9 cellular contexts compared by ENCODE assay signal in the genomic region with DNA sequence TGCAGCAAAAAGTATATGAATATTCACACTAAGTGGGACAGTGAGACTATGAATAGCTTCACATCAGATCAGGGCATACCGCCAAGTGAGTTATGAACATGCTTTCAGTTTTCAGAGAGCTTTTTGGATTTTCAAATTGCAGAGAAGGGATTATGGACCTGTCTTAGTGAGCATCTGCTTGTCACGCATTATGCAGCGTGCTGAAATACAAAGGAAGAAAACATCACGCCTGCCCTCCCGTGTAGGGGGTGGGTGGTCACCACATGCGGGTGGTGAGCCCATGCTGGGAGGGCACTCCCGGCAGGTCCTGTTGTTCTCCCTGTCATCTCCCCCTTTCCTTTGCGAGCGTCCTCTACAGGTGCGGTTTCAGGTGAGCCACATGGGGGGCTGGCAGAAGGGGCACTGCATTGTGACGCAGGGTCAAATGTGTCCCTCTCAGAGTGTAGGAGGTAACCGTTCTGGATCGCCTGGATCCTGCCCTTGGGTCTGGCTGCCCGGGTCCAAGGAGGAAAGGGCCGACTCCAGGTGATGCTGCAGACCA. TPM values are rescaled to one million over a fixed set of nuclear protein-coding genes. Genes with fewer than 3 reads are reported as not detected.
DNase-seq lines count a peak whose midpoint lies in the region; ATAC-seq, FAIRE-seq and TF ChIP-seq lines count a peak whose summit lies in the region.
"Had no signal": no experiment of that assay in that cellular context is flagged by ENCODE, and none has a peak within 500 bp of the region (broad histone marks: within the 10 kb centered on the region; RNA-seq: fewer than 3 reads in every experiment).

No MANE protein-coding gene starts in this region.

- DNase-seq in G401 (ENCODE audit: low spot score) = peak; percentile 21
- no peak for DNase-seq in H1 (ENCODE audit: low read depth in 1 of 2, low spot score in 2 of 2)
- no peak for DNase-seq in SK-N-SH
- no peak for DNase-seq in GM19240 (ENCODE audit: insufficient read length, low spot score)
- DNase-seq in NCI-H510A (lab: John Stamatoyannopoulos, UW) = no peak
- no peak for DNase-seq in HuH-7 (ENCODE audit: low spot score)
- DNase-seq: occipital lobe had no signal

- H3K23ac ChIP-seq in H1 (ENCODE audit: insufficient read length) = no peak overlapping the region

- no peak for FAIRE-seq in H1 (lab: Jason Lieb, UNC)

- no peak overlapping the region for H3K56ac ChIP-seq in H1 (replicated peaks; ENCODE audit: insufficient read length, low read depth, low read length)

- H3K4me1 ChIP-seq in H1 (replicated peaks in 1 of 4; ENCODE audit: control insufficient read depth in 3 of 4, insufficient read depth in 4 of 4, low read length in 3 of 4) = peaks cover 0 to 10% (median 9%) of the 10 kb centered on the region in 4 experiments; a peak in 5 of 7 replicates
- peaks cover 1 to 18% of the 10 kb centered on the region in 2 experiments; a peak in 3 of 4 replicates for H3K4me1 ChIP-seq in SK-N-SH (ENCODE audit: control insufficient read depth in 1 of 2, insufficient read depth in 2 of 2, low read depth in 1 of 2, low read length in 1 of 2)

- H3K27ac ChIP-seq in H1 (ENCODE audit: low read depth, low read length) = no peak overlapping the region
- no peak overlapping the region for H3K27ac ChIP-seq in SK-N-SH (ENCODE audit: low read depth in 2 of 2, low read length in 1 of 2)

- H3K27me3 ChIP-seq in H1 (replicated peaks in 1 of 4; ENCODE audit: control insufficient read depth in 3 of 4, extremely low read depth in 1 of 4, insufficient read depth in 3 of 4, low read length in 3 of 4) = no peaks in the 10 kb centered on the region
- H3K27me3 ChIP-seq in SK-N-SH (ENCODE audit: insufficient read depth) = no peaks in the 10 kb centered on the region

- H2BK20ac ChIP-seq in H1 (ENCODE audit: low read length) = no peak overlapping the region; the same call in 1 of the 2 replicates

- TF ChIP-seq RAD21 in H1 (IDR thresholded peaks at IDR 0.05 in 1 of 2, conservative IDR thresholded peaks at IDR 0.05 in 1 of 2; ENCODE audit: low read depth in 2 of 2, low read length in 2 of 2) = no peak
- no peak for TF ChIP-seq RAD21 in SK-N-SH (IDR thresholded peaks at IDR 0.05; ENCODE audit: low read length)

- POLR2A ChIA-PET in H1 (lab: Charles Lee; ENCODE audit: partially characterized antibody) (interaction anchor here (1.1 to 1.3 kb wide), 2 partner anchors 10 to 84 kb away, joined by 3 to 4 read pairs; no protein-coding TSS in a partner anchor), SK-N-SH (lab: Yijun Ruan, JAX) (no interaction called here)

- H3K79me1 ChIP-seq in H1 (ENCODE audit: low read depth, low read length) = no peaks in the 10 kb centered on the region; the same call in 1 of the 2 replicates

- H3K18ac ChIP-seq in H1 (ENCODE audit: extremely low read depth, low read length) = no peak overlapping the region

- no peak for TF ChIP-seq CTCF in H1 (IDR thresholded peaks at IDR 0.05; ENCODE audit: control extremely low read depth in 1 of 3, insufficient read depth in 1 of 3, low read depth in 1 of 3, low read length in 3 of 3)
- TF ChIP-seq CTCF in SK-N-SH (IDR thresholded peaks at IDR 0.05) = no peak

- no peak overlapping the region for H3K4ac ChIP-seq in H1 (replicated peaks; ENCODE audit: insufficient read length, low read depth, low read length)

- no peaks in the 10 kb centered on the region for H3K23me2 ChIP-seq in H1 (ENCODE audit: low read depth, low read length)

- H2AFZ ChIP-seq in H1 (ENCODE audit: low read length) = no peak overlapping the region
- H2AFZ ChIP-seq in SK-N-SH (ENCODE audit: low read depth) = no peak overlapping the region

- peak; percentile 25 for ATAC-seq in GM21381 (IDR thresholded peaks at IDR 0.05; ENCODE audit: unreplicated experiment)
- ATAC-seq in HG03442 (IDR thresholded peaks at IDR 0.05; ENCODE audit: unreplicated experiment) = peak; percentile 18

- H2BK5ac ChIP-seq in H1 (ENCODE audit: low read depth, low read length) = no peak overlapping the region

- no peak for TF ChIP-seq POLR2A in H1 (IDR thresholded peaks at IDR 0.05; ENCODE audit: control extremely low read depth in 1 of 2, low read depth in 2 of 2, low read length in 2 of 2)

- in situ Hi-C loops in G401 (cut with HindIII; ENCODE audit: low sequenced_read_pairs) = no loop called here

- H2BK12ac ChIP-seq in H1 (ENCODE audit: low read depth, low read length) = no peak overlapping the region; the same call in 1 of the 2 replicates

- H3F3A ChIP-seq in SK-N-SH (replicated peaks; ENCODE audit: insufficient read depth) = peaks cover 19% of the 10 kb centered on the region

- TF ChIP-seq EP300 in H1 (IDR thresholded peaks at IDR 0.05; ENCODE audit: borderline replicate concordance in 1 of 2, low read depth in 2 of 2, low read length in 2 of 2) = no peak
- no peak for TF ChIP-seq EP300 in SK-N-SH (IDR thresholded peaks at IDR 0.05; ENCODE audit: borderline replicate concordance in 1 of 2, low read depth in 1 of 2, low read length in 1 of 2)

- H3K9ac ChIP-seq in H1 (replicated peaks in 1 of 4; ENCODE audit: extremely low read depth in 1 of 4, low read depth in 3 of 4, low read length in 3 of 4) = no peak overlapping the region
- H3K9ac ChIP-seq in SK-N-SH = no peak overlapping the region

- WGBS in H1 (ENCODE audit: extremely low coverage in 1 of 2, insufficient coverage in 1 of 2, insufficient read length in 1 of 2, insufficient replicate concordance in 2 of 2, low coverage in 1 of 2, low lambda C conversion rate in 2 of 2, missing lambda C conversion rate in 1 of 2), 2 experiments = 86% methylated on average over 12 of the region's 15 CpGs; no CpG with 5 or more reads in 1 of the 2 experiments
- 95% methylated on average over 13 of the region's 15 CpGs for WGBS in SK-N-SH (ENCODE audit: low lambda C conversion rate)

- peaks cover 0 to 8% of the 10 kb centered on the region in 2 experiments; a peak in 2 of 4 replicates for H3K79me2 ChIP-seq in H1 (ENCODE audit: control insufficient read depth in 1 of 2, insufficient read depth in 2 of 2, low read length in 2 of 2)
- peaks cover 91% of the 10 kb centered on the region for H3K79me2 ChIP-seq in SK-N-SH (ENCODE audit: insufficient read depth)

- no peak overlapping the region for H2BK15ac ChIP-seq in H1 (ENCODE audit: low read length)

- H3K9me3 ChIP-seq in H1 (ENCODE audit: insufficient read depth in 2 of 2, low read depth in 1 of 2, low read length in 1 of 2) (no peaks in the 10 kb centered on the region), SK-N-SH (no peaks in the 10 kb centered on the region)

- H4K5ac ChIP-seq in H1 (ENCODE audit: insufficient read length, low read depth, low read length) = no peak overlapping the region

- no peaks in the 10 kb centered on the region for H3K36me3 ChIP-seq in H1 (ENCODE audit: control insufficient read depth in 2 of 4, insufficient read depth in 4 of 4, low read length in 3 of 4)
- no peaks in the 10 kb centered on the region for H3K36me3 ChIP-seq in SK-N-SH (replicated peaks in 1 of 2; ENCODE audit: control insufficient read depth in 1 of 2, insufficient read depth in 2 of 2, low read length in 1 of 2)

- H3K4me2 ChIP-seq in H1 (ENCODE audit: insufficient read depth in 1 of 2, low read depth in 2 of 2, low read length in 2 of 2) (peak overlapping the region in 1 of 2 experiments; percentile 1; a peak in 1 of 4 replicates), SK-N-SH (no peak overlapping the region)

- no peak overlapping the region for H4K8ac ChIP-seq in H1 (ENCODE audit: extremely low read depth, insufficient read depth, low read length)

- CTCF ChIA-PET in H1 (lab: Charles Lee; ENCODE audit: partially characterized antibody) (interaction anchor here (1.0 to 1.1 kb wide), 2 partner anchors 9 to 54 kb away, joined by 3 read pairs; no protein-coding TSS in a partner anchor), SK-N-SH (lab: Yijun Ruan, JAX) (interaction anchor here (1.1 kb wide), 1 partner anchor 13 kb away, joined by 3 read pairs; no protein-coding TSS in a partner anchor)

- no peak overlapping the region for H2AK5ac ChIP-seq in H1 (ENCODE audit: low read depth, low read length)

- no peak overlapping the region for H2BK120ac ChIP-seq in H1 (replicated peaks; ENCODE audit: low read depth, low read length)

- peak overlapping the region; percentile 52 for H4K91ac ChIP-seq in H1 (replicated peaks; ENCODE audit: insufficient read length, low read length)

- H3K4me3 ChIP-seq in H1 (ENCODE audit: extremely low read depth in 1 of 4, insufficient read depth in 2 of 4, low read depth in 3 of 4, low read length in 4 of 4) (no peak overlapping the region), SK-N-SH (ENCODE audit: low read depth in 2 of 2, low read length in 1 of 2) (no peak overlapping the region)

- H3K14ac ChIP-seq in H1 (ENCODE audit: insufficient read length) = no peak overlapping the region

- peaks cover 0 to 2% of the 10 kb centered on the region in 2 experiments for H4K20me1 ChIP-seq in H1 (replicated peaks in 1 of 2; ENCODE audit: control insufficient read depth in 1 of 2, insufficient read depth in 2 of 2, low read length in 2 of 2)
- H4K20me1 ChIP-seq in SK-N-SH (ENCODE audit: insufficient read depth) = peaks cover 60% of the 10 kb centered on the region

- H3K9me2 ChIP-seq in SK-N-SH = no peaks in the 10 kb centered on the region

TF ChIP-seq in H1, 55 proteins besides CTCF, POLR2A, EP300 and RAD21 (continues in another document):
- no peak for TF ChIP-seq CREB1 (IDR thresholded peaks at IDR 0.05)
- no peak for TF ChIP-seq NRF1 (IDR thresholded peaks at IDR 0.05; ENCODE audit: low read depth, low read length)
- TF ChIP-seq SP2 (IDR thresholded peaks at IDR 0.05; ENCODE audit: low read length) = no peak
- no peak for TF ChIP-seq JUND (IDR thresholded peaks at IDR 0.05; ENCODE audit: low read length)
- no peak for TF ChIP-seq CEBPB (IDR thresholded peaks at IDR 0.05; ENCODE audit: low read depth, low read length)

TF ChIP-seq in SK-N-SH, 30 proteins besides CTCF, POLR2A, EP300 and RAD21 (continues in another document):
- TF ChIP-seq, protein P1, sequence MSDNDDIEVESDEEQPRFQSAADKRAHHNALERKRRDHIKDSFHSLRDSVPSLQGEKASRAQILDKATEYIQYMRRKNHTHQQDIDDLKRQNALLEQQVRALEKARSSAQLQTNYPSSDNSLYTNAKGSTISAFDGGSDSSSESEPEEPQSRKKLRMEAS (IDR thresholded peaks at IDR 0.05; ENCODE audit: low read depth) = no peak

RNA-seq across cellular contexts. Expression of a gene that starts 42.6 kb away (rescaled TPM):
- 21.0 and 45.5 TPM in 2 replicates for total RNA-seq in G401 (2014; rRNA removed; shearing (Covaris generic))
- total RNA-seq in H1 (2021; fragmentation: NEBNext Ultra II Directional; extraction: Animal tissue kit (Norgen Biotek cat#: 25700)) = 10.0 and 12.1 TPM in 2 replicates
- polyA plus RNA-seq in H1 (2011; rRNA removed) = 5.8 and 6.5 TPM in 2 replicates
- polyA plus RNA-seq in H1 (2011; cell fraction: cytosol; rRNA removed) = 6.7 TPM
- polyA plus RNA-seq in H1 (2011; cell fraction: nucleus; rRNA removed) = 11.0 TPM
- polyA plus RNA-seq in H1 (2012, experiment 1 of 2) = 6.8 to 8.1 TPM (median 7.6 TPM) in 4 replicates
- polyA plus RNA-seq in H1 (2012, experiment 2 of 2) = 3.8 TPM
- polyA plus RNA-seq in H1 (2013, experiment 1 of 2) = 4.9 TPM
- 5.2 TPM for polyA plus RNA-seq in H1 (2013, experiment 2 of 2)
- polyA minus RNA-seq in H1 (2011; rRNA and poly(A)+ RNA removed) = 14.0 and 19.4 TPM in 2 replicates
- polyA minus RNA-seq in H1 (2011; cell fraction: cytosol; rRNA and poly(A)+ RNA removed) = 4.9 TPM
- polyA minus RNA-seq in H1 (2011; cell fraction: nucleus; rRNA and poly(A)+ RNA removed) = 10.2 TPM
- polyA plus RNA-seq in SK-N-SH (2012; rRNA removed) = 16.5 and 17.9 TPM in 2 replicates
- 14.6 and 16.4 TPM in 2 replicates for polyA plus RNA-seq in SK-N-SH (2012; cell fraction: cytosol; rRNA removed)
- polyA plus RNA-seq in SK-N-SH (2012; cell fraction: nucleus; rRNA removed) = 21.0 and 31.9 TPM in 2 replicates
